In genomic region chr3:1055870-1056269, GRCh38 we compare ENCODE assay signal across 36 cellular contexts. TPM values are rescaled to one million over a fixed set of nuclear protein-coding genes. Genes with fewer than 3 reads are reported as not detected.
"Had no signal": no experiment of that assay in that cellular context is flagged by ENCODE, and none has a peak within 500 bp of the region (broad histone marks: within the 10 kb centered on the region; RNA-seq: fewer than 3 reads in every experiment).

No MANE protein-coding gene starts in this region.

- H3K27me3 Mint-ChIP-seq: T-cell had no signal

- H3K27me3 ChIP-seq: MG63, SJCRH30 had no signal

- H3K4me3 Mint-ChIP-seq: T-cell had no signal

- ATAC-seq: Panc1, PC-3, Right ventricle myocardium inferior, SK-N-SH treated with all-trans-retinoic acid at 6 μM for 48 hours, T-cell had no signal

- DNase-seq: Kasumi-1, MG63, NCI-H1048, NCI-H1092 treated with DMSO at 0.1 percent for 48 hours, NCI-H1105 treated with DMSO at 0.1 percent for 48 hours, NCI-H1417, NCI-H1436, NCI-H146, NCI-H1694, NCI-H187, NCI-H1930, NCI-H2029 treated with DMSO at 0.1 percent for 48 hours, NCI-H2081 treated with DMSO at 0.1 percent for 48 hours, NCI-H2107, NCI-H2171, NCI-H226, NCI-H446 treated with DMSO at 0.1 percent for 48 hours, NCI-H510A, NCI-H524, NCI-H526, NCI-H69, NCI-H748 treated with DMSO at 0.1 percent for 48 hours, NCI-H82, OCI-M1, PC-3, SHP77, SIG-M5, SJCRH30, T-cell had no signal

- H3K36me3 Mint-ChIP-seq: T-cell had no signal

- H3K4me3 ChIP-seq: MG63, SJCRH30 had no signal

- H3K4me1 ChIP-seq: SJCRH30 had no signal

- H3K9me3 ChIP-seq: MG63, SJCRH30 had no signal

- H3K4me1 Mint-ChIP-seq: T-cell had no signal

- H3K27ac ChIP-seq: RWPE1, SJCRH30 had no signal

- H3K36me3 ChIP-seq: MG63, SJCRH30 had no signal

- H3K27ac Mint-ChIP-seq: T-cell had no signal

RNA-seq across cellular contexts. Expression of gene CNTN6, which starts 37.0 kb away (rescaled TPM):
- total RNA-seq: M059J; PC-3; Right ventricle myocardium inferior; RPMI7951; T-cell; T-helper 1 cell treated with Interleukin-12 subunit alpha and Interleukin-12 subunit beta and Interleukin-4 antibody, amounts not matched to agents 30 ng/mL and 1 ng/mL, for 36 hours had no signal
